Comparison of ENCODE assay signal across 20 cellular contexts in genomic region chr7:17500718-17501117, GRCh38.
DNase-seq lines count a peak whose midpoint lies in the region; ATAC-seq and TF ChIP-seq lines count a peak whose summit lies in the region.
"Had no signal": no experiment of that assay in that cellular context is flagged by ENCODE, and none has a peak within 500 bp of the region (broad histone marks: within the 10 kb centered on the region; RNA-seq: fewer than 3 reads in every experiment).

No MANE protein-coding gene starts in this region.

- H3K18ac ChIP-seq in mesenchymal stem cell (ENCODE audit: low read depth in 1 of 2, low read length in 2 of 2), result peak overlapping the region in 1 of 2 experiments; percentile 49

- H2AK5ac ChIP-seq in mesenchymal stem cell (ENCODE audit: low read length, severe bottlenecking), result no peak overlapping the region

- H3K27ac Mint-ChIP-seq in stimulated activated memory B cell treated with anti-CD40 and anti-IgM and Interleukin-4, amounts not matched to agents 10 μg/mL and 1 μg/mL and 100 μg/mL, for 72 hours, result no peak overlapping the region
- H3K27ac Mint-ChIP-seq: CD4-positive, CD25-positive, alpha-beta regulatory T cell; CD8-positive, alpha-beta memory T cell had no signal

- H3K27me3 Mint-ChIP-seq in stimulated activated memory B cell treated with anti-CD40 and anti-IgM and Interleukin-4, amounts not matched to agents 10 μg/mL and 1 μg/mL and 100 μg/mL, for 72 hours, result no peaks in the 10 kb centered on the region

- H3K36me3 ChIP-seq in ACC112 (ENCODE audit: insufficient read depth, low read length), result no peaks in the 10 kb centered on the region
- no peaks in the 10 kb centered on the region for H3K36me3 ChIP-seq in mesenchymal stem cell (ENCODE audit: control insufficient read depth in 1 of 2, insufficient read depth in 2 of 2, low read depth in 1 of 2, low read length in 2 of 2)
- H3K36me3 ChIP-seq in upper lobe of right lung, result no peaks in the 10 kb centered on the region
- no peaks in the 10 kb centered on the region for H3K36me3 ChIP-seq in psoas muscle (ENCODE audit: insufficient read depth in 1 of 2, low read depth in 1 of 2)
- H3K36me3 ChIP-seq: BE2C had no signal

- H3K9ac ChIP-seq in mesenchymal stem cell (ENCODE audit: low read length), result no peak overlapping the region

- no peak overlapping the region for H4K8ac ChIP-seq in mesenchymal stem cell (ENCODE audit: low read length)

- no peak overlapping the region for H3K4me2 ChIP-seq in mesenchymal stem cell (ENCODE audit: low read length, poor library complexity, severe bottlenecking)

- no peak overlapping the region for H3K14ac ChIP-seq in mesenchymal stem cell (ENCODE audit: low read length in 2 of 2)

- peaks cover 17% of the 10 kb centered on the region for H3K79me1 ChIP-seq in mesenchymal stem cell (replicated peaks; ENCODE audit: low read length, poor library complexity, severe bottlenecking)

- H4K91ac ChIP-seq in mesenchymal stem cell (ENCODE audit: low read length), result no peak overlapping the region

- no peak overlapping the region for H3K4me3 Mint-ChIP-seq in stimulated activated memory B cell treated with anti-CD40 and anti-IgM and Interleukin-4, amounts not matched to agents 10 μg/mL and 1 μg/mL and 100 μg/mL, for 72 hours
- H3K4me3 Mint-ChIP-seq: CD4-positive, CD25-positive, alpha-beta regulatory T cell; CD8-positive, alpha-beta memory T cell had no signal

- intact Hi-C loops in upper lobe of right lung (cut with DNase I), result no loop called here
- intact Hi-C loops in psoas muscle (cut with DNase I), result no loop called here

- H2BK12ac ChIP-seq in mesenchymal stem cell (ENCODE audit: low read length in 2 of 2), result peak overlapping the region in 1 of 2 experiments; percentile 31

- H3K9me3 Mint-ChIP-seq in stimulated activated memory B cell treated with anti-CD40 and anti-IgM and Interleukin-4, amounts not matched to agents 10 μg/mL and 1 μg/mL and 100 μg/mL, for 72 hours, result no peaks in the 10 kb centered on the region
- H3K9me3 Mint-ChIP-seq: CD8-positive, alpha-beta memory T cell had no signal

- TF ChIP-seq CTCF in upper lobe of right lung (IDR thresholded peaks at IDR 0.05) (no peak), psoas muscle (IDR thresholded peaks at IDR 0.05) (no peak)

- H3K27me3 ChIP-seq in ACC112 (ENCODE audit: insufficient read depth, low read length) (no peaks in the 10 kb centered on the region), mesenchymal stem cell (ENCODE audit: control insufficient read depth in 1 of 2, insufficient read depth in 1 of 2, low read length in 2 of 2) (no peaks in the 10 kb centered on the region), upper lobe of right lung (no peaks in the 10 kb centered on the region), psoas muscle (ENCODE audit: insufficient read depth in 3 of 3, low read length in 2 of 3) (no peaks in the 10 kb centered on the region)
- H3K27me3 ChIP-seq: BE2C had no signal

- H2AFZ ChIP-seq in ACC112 (ENCODE audit: low read length, unreplicated experiment) (no peak overlapping the region), mesenchymal stem cell (ENCODE audit: low read depth, low read length) (peak overlapping the region; percentile 36)

- peak; percentile 25 for ATAC-seq in upper lobe of right lung
- no peak for ATAC-seq in psoas muscle
- ATAC-seq in GM21529 (IDR thresholded peaks at IDR 0.05; ENCODE audit: unreplicated experiment), result no peak
- no peak for ATAC-seq in stimulated activated memory B cell treated with anti-CD40 and anti-IgM and Interleukin-4, amounts not matched to agents 10 μg/mL and 1 μg/mL and 100 μg/mL, for 72 hours
- ATAC-seq: GM12878, HCT116 had no signal

- H3K36me3 Mint-ChIP-seq in stimulated activated memory B cell treated with anti-CD40 and anti-IgM and Interleukin-4, amounts not matched to agents 10 μg/mL and 1 μg/mL and 100 μg/mL, for 72 hours, result no peaks in the 10 kb centered on the region
- H3K36me3 Mint-ChIP-seq: CD4-positive, CD25-positive, alpha-beta regulatory T cell; CD8-positive, alpha-beta memory T cell had no signal

- H3K4ac ChIP-seq in mesenchymal stem cell (ENCODE audit: low read depth in 1 of 2, low read length in 2 of 2), result no peak overlapping the region

- no peak overlapping the region for H2BK15ac ChIP-seq in mesenchymal stem cell (ENCODE audit: low read depth, poor library complexity, severe bottlenecking)

- H2BK5ac ChIP-seq in mesenchymal stem cell (ENCODE audit: low read depth, low read length, poor library complexity, severe bottlenecking), result no peak overlapping the region

- H2BK120ac ChIP-seq in mesenchymal stem cell (ENCODE audit: low read depth, low read length), result no peak overlapping the region

- H3K9me3 ChIP-seq in mesenchymal stem cell (ENCODE audit: control insufficient read depth, low read length), result no peaks in the 10 kb centered on the region
- no peaks in the 10 kb centered on the region for H3K9me3 ChIP-seq in upper lobe of right lung
- no peaks in the 10 kb centered on the region for H3K9me3 ChIP-seq in psoas muscle
- H3K9me3 ChIP-seq: BE2C had no signal

- no peaks in the 10 kb centered on the region for H3K79me2 ChIP-seq in ACC112 (ENCODE audit: control insufficient read depth, insufficient read depth, low read length, unreplicated experiment)

- 100% methylated on average over 1 of the region's 1 CpG for WGBS in mesenchymal stem cell
- 62 to 73% (median 68%) methylated on average over 1 of the region's 1 CpG for WGBS in psoas muscle, 3 donors

- H3K4me3 ChIP-seq in ACC112 (ENCODE audit: low read depth, low read length) (no peak overlapping the region), mesenchymal stem cell (ENCODE audit: insufficient read depth in 1 of 2, low read depth in 1 of 2, low read length in 2 of 2) (no peak overlapping the region), upper lobe of right lung (no peak overlapping the region), psoas muscle (no peak overlapping the region)
- H3K4me3 ChIP-seq: GM12878 had no signal

- no peaks in the 10 kb centered on the region for H3K4me1 Mint-ChIP-seq in stimulated activated memory B cell treated with anti-CD40 and anti-IgM and Interleukin-4, amounts not matched to agents 10 μg/mL and 1 μg/mL and 100 μg/mL, for 72 hours
- H3K4me1 Mint-ChIP-seq: CD4-positive, CD25-positive, alpha-beta regulatory T cell; CD8-positive, alpha-beta memory T cell had no signal

- H3K4me1 ChIP-seq in ACC112 (ENCODE audit: control insufficient read depth, insufficient read depth, low read length, unreplicated experiment) (peaks cover 33% of the 10 kb centered on the region), mesenchymal stem cell (ENCODE audit: control insufficient read depth, insufficient read depth, low read depth, low read length) (no peaks in the 10 kb centered on the region), upper lobe of right lung (peaks cover 3% of the 10 kb centered on the region), psoas muscle (no peaks in the 10 kb centered on the region)
- H3K4me1 ChIP-seq: BE2C had no signal

- H3K23ac ChIP-seq in mesenchymal stem cell (ENCODE audit: low read length in 2 of 2), result no peak overlapping the region

- DNase-seq in M059J (ENCODE audit: low read depth) (peak; percentile 28), mesenchymal stem cell (no peak), upper lobe of right lung (no peak), psoas muscle (no peak)
- DNase-seq: 8988T; BE2C; C1 segment of cervical spinal cord; CD4-positive, CD25-positive, alpha-beta regulatory T cell; CD8-positive, alpha-beta memory T cell; COR-L47; DMS 273 treated with DMSO at 0.1 percent for 48 hours; DMS53; DND-41; GOT3; H7 had no signal

- H3K27ac ChIP-seq in ACC112 (ENCODE audit: low read depth, low read length) (peak overlapping the region; percentile 69; the same call in 1 of the 2 replicates), mesenchymal stem cell (ENCODE audit: low read length, poor library complexity, severe bottlenecking) (no peak overlapping the region), upper lobe of right lung (no peak overlapping the region), psoas muscle (no peak overlapping the region)
